28 cellular contexts compared by ENCODE assay signal in the genomic region with DNA sequence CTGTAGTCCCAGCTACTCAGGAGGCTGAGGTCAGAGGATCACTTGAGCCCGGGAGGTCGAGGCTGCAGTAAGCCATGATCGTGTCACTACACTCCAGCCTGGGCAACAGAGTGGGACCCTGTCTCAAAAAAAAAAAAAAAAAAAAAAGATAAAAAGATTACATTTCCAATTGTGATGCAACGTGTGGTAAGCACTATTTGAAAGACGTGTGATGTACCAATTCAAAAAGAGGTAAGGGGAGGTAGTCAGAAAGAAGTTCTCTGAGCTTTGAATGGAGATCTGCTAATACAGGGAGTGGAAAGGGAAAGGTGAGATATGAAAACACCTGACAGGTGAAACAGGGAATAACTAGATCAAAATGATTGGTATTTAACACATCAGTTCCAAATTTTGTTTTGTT.
"Had no signal": no experiment of that assay in that cellular context is flagged by ENCODE, and none has a peak within 500 bp of the region (broad histone marks: within the 10 kb centered on the region; RNA-seq: fewer than 3 reads in every experiment).

No MANE protein-coding gene starts in this region.

- H3K4me3 ChIP-seq: coronary artery, esophagus squamous epithelium, gastrocnemius medialis, heart right ventricle, left lung, lower lobe of right lung, mucosa of descending colon had no signal

- H3K9me3 Mint-ChIP-seq: effector memory CD8-positive, alpha-beta T cell; naive B cell; naive thymus-derived CD8-positive, alpha-beta T cell had no signal

- H3K27ac Mint-ChIP-seq: effector memory CD8-positive, alpha-beta T cell; endodermal cell; mesothelial cell of epicardium; naive B cell; naive thymus-derived CD8-positive, alpha-beta T cell had no signal

- ATAC-seq: effector memory CD8-positive, alpha-beta T cell; esophagus mucosa; gastrocnemius medialis; heart right ventricle; left cardiac atrium; left lung; left ventricle myocardium superior; lower lobe of right lung; mucosa of descending colon; naive thymus-derived CD8-positive, alpha-beta T cell had no signal

- H3K4me3 Mint-ChIP-seq: effector memory CD8-positive, alpha-beta T cell; endodermal cell; mesothelial cell of epicardium; naive B cell; naive thymus-derived CD8-positive, alpha-beta T cell had no signal

- DNase-seq: dermis blood vessel endothelial cell; effector CD8-positive, alpha-beta T cell; effector memory CD8-positive, alpha-beta T cell; endodermal cell; erythroblast; esophagus squamous epithelium; foreskin fibroblast; foreskin melanocyte; gastrocnemius medialis; glutamatergic neuron; head of caudate nucleus; heart right ventricle; hippocampal formation; left cardiac atrium; left lung; left ventricle myocardium superior; lower lobe of right lung; mesenchymal stem cell; mucosa of descending colon; naive B cell; naive thymus-derived CD8-positive, alpha-beta T cell had no signal

- H3K27me3 Mint-ChIP-seq: effector memory CD8-positive, alpha-beta T cell; naive B cell; naive thymus-derived CD8-positive, alpha-beta T cell had no signal

- H3K27ac ChIP-seq: coronary artery, epithelial cell of prostate, esophagus squamous epithelium, gastrocnemius medialis, left lung, lower lobe of right lung had no signal

- H3K9me3 ChIP-seq: esophagus squamous epithelium, gastrocnemius medialis, heart right ventricle, left lung, lower lobe of right lung, mucosa of descending colon had no signal

- H3K27me3 ChIP-seq: esophagus squamous epithelium, gastrocnemius medialis, heart right ventricle, left lung had no signal

- H3K4me1 Mint-ChIP-seq: endodermal cell, mesothelial cell of epicardium had no signal

- H3K4me1 ChIP-seq: left lung, lower lobe of right lung had no signal

- FAIRE-seq: endometrium, islet of Langerhans, keratinocyte had no signal
